28 cellular contexts compared by ENCODE assay signal in genomic region chr7:21653623-21654022, GRCh38.
"Had no signal": no experiment of that assay in that cellular context is flagged by ENCODE, and none has a peak within 500 bp of the region (broad histone marks: within the 10 kb centered on the region; RNA-seq: fewer than 3 reads in every experiment).

No MANE protein-coding gene starts in this region.

- FAIRE-seq: pancreas, urothelium cell line had no signal

- H3K4me1 ChIP-seq: pancreas, psoas muscle, stomach, thyroid gland, tibial nerve, upper lobe of left lung, vagina had no signal

- H3K27ac ChIP-seq: neutrophil, pancreas, psoas muscle, skin epidermis, stomach, thoracic aorta, thyroid gland, tibial nerve, upper lobe of left lung, vagina had no signal

- DNase-seq: naive B cell; naive thymus-derived CD8-positive, alpha-beta T cell; nephron progenitor cell; nucleus accumbens; pancreas; posterior cingulate gyrus; psoas muscle; right cardiac atrium; stimulated activated CD4-positive, alpha-beta T cell treated with anti-CD3 and anti-CD28 coated beads, Interleukin-15, amount 100 ng/mL, for 24 hours; stimulated activated CD4-positive, alpha-beta T cell treated with anti-CD3 and anti-CD28 coated beads, Interleukin-2, amount 100 ng/mL, for 24 hours; stimulated activated CD4-positive, alpha-beta T cell treated with anti-CD3 and anti-CD28 coated beads, Interleukin-2, amount 100 ng/mL, for 48 hours; stimulated activated CD4-positive, alpha-beta T cell treated with anti-CD3 and anti-CD28 coated beads, Interleukin-4, amount 100 ng/mL, for 24 hours; stimulated activated naive B cell treated with anti-CD40 and anti-IgM and Interleukin-4, amounts not matched to agents 10 μg/mL and 1 μg/mL and 100 μg/mL, for 72 hours; stimulated activated naive CD4-positive, alpha-beta T cell treated with Interleukin-2 at 50 U/mL for 16 hours; stomach; thyroid gland; trophoblast cell; upper lobe of left lung had no signal

- H3K9me3 ChIP-seq: neutrophil, pancreas, psoas muscle, stomach, thoracic aorta, thyroid gland, tibial nerve, upper lobe of left lung, vagina had no signal

- H3K27me3 ChIP-seq: neutrophil, pancreas, stomach, thyroid gland, tibial nerve, upper lobe of left lung, vagina had no signal

- H3K4me3 ChIP-seq: pancreas, psoas muscle, skin epidermis, smooth muscle cell, stomach, thoracic aorta, thyroid gland, tibial nerve, upper lobe of left lung, vagina had no signal

- ATAC-seq: naive thymus-derived CD8-positive, alpha-beta T cell; natural killer cell treated with Interleukin-12 subunit alpha and Interleukin-12 subunit beta and Interleukin-15 and Interleukin-18, amount 100 ng/mL, for 72 hours; pancreas; psoas muscle; right cardiac atrium; sciatic nerve; stimulated activated effector memory CD8-positive, alpha-beta T cell treated with anti-CD3 and anti-CD28 coated beads, Interleukin-12 subunit alpha, Interleukin-12 subunit beta, amount 100 ng/mL, for 72 hours; stimulated activated naive B cell treated with anti-CD40 and anti-IgM and Interleukin-4, amounts not matched to agents 10 μg/mL and 1 μg/mL and 100 μg/mL, for 72 hours had no signal

- H3K4me2 ChIP-seq: smooth muscle cell had no signal

- H3K36me3 ChIP-seq: neutrophil, pancreas, stomach, thoracic aorta, thyroid gland, tibial nerve, upper lobe of left lung, vagina had no signal
